Comparison of ENCODE assay signal across 18 cellular contexts in the genomic region with DNA sequence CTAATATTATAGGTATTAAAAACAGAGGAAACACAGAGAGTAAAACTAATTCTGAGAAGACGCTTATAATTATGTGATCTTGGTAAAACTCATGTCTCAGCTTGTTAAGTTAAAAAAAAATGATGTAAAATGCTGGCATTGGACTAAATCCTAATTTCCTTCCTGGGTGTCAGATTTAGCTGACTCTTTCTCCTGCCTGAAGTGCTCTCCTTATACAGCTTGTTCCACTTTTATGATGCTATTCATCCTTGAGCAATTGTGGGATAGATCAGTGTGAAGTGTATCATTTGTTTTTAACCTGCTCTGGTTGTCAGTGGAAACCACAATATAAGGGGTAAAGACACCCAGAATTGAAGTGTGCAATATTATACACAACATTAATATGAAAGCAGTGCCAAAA.
A peak's percentile ranks its signal among the peaks of the same experiment; 100 is the strongest.
DNase-seq lines count a peak whose midpoint lies in the region; ATAC-seq and TF ChIP-seq lines count a peak whose summit lies in the region.
"Had no signal": no experiment of that assay in that cellular context is flagged by ENCODE, and none has a peak within 500 bp of the region (broad histone marks: within the 10 kb centered on the region; RNA-seq: fewer than 3 reads in every experiment).

No MANE protein-coding gene starts in this region.

- no peaks in the 10 kb centered on the region for H3K36me3 ChIP-seq in endodermal cell (ENCODE audit: control insufficient read depth, insufficient read depth, low read length)
- no peaks in the 10 kb centered on the region for H3K36me3 ChIP-seq in smooth muscle cell (ENCODE audit: low read depth)

- no peaks in the 10 kb centered on the region for H3K9me3 ChIP-seq in endodermal cell (ENCODE audit: control insufficient read depth, low read length)
- no peaks in the 10 kb centered on the region for H3K9me3 ChIP-seq in smooth muscle cell (replicated peaks; ENCODE audit: low read depth)
- H3K9me3 ChIP-seq: SK-N-SH had no signal

- no peak overlapping the region for H2AFZ ChIP-seq in smooth muscle cell (ENCODE audit: low read depth)

- H3K4me1 Mint-ChIP-seq in endodermal cell, result peaks cover 15% of the 10 kb centered on the region
- H3K4me1 Mint-ChIP-seq: activated CD4-positive, alpha-beta memory T cell treated with anti-CD3 and anti-CD28 coated beads, Interleukin-2, amount 10 ng/mL, durations not matched to agents 7 days and 5 days; central memory CD8-positive, alpha-beta T cell; stimulated activated naive CD8-positive, alpha-beta T cell treated with anti-CD3 and anti-CD28 coated beads, Interleukin-15, amount 100 ng/mL, for 72 hours had no signal

- H3K4me3 Mint-ChIP-seq in endodermal cell, result no peak overlapping the region
- H3K4me3 Mint-ChIP-seq: activated CD4-positive, alpha-beta memory T cell treated with anti-CD3 and anti-CD28 coated beads, Interleukin-2, amount 10 ng/mL, durations not matched to agents 7 days and 5 days; activated T-cell treated with anti-CD3 and anti-CD28 coated beads, Interleukin-2, amount 50 U/mL, for 72 hours; central memory CD8-positive, alpha-beta T cell; stimulated activated naive CD8-positive, alpha-beta T cell treated with anti-CD3 and anti-CD28 coated beads, Interleukin-15, amount 100 ng/mL, for 72 hours had no signal

- no peaks in the 10 kb centered on the region for H3K27me3 Mint-ChIP-seq in endodermal cell (ENCODE audit: insufficient read depth)
- H3K27me3 Mint-ChIP-seq: activated CD4-positive, alpha-beta memory T cell treated with anti-CD3 and anti-CD28 coated beads, Interleukin-2, amount 10 ng/mL, durations not matched to agents 7 days and 5 days; central memory CD8-positive, alpha-beta T cell; stimulated activated naive CD8-positive, alpha-beta T cell treated with anti-CD3 and anti-CD28 coated beads, Interleukin-15, amount 100 ng/mL, for 72 hours had no signal

- no peak overlapping the region for H3K9ac ChIP-seq in endodermal cell (ENCODE audit: extremely low read depth, low read length, poor library complexity, severe bottlenecking)
- no peak overlapping the region for H3K9ac ChIP-seq in smooth muscle cell (ENCODE audit: low read depth)
- H3K9ac ChIP-seq: SK-N-SH had no signal

- WGBS in endodermal cell (ENCODE audit: insufficient coverage in 1 of 2, insufficient read length in 1 of 2), 2 experiments, result 89 to 98% methylated on average over 1 of the region's 1 CpG
- 90% methylated on average over 1 of the region's 1 CpG for WGBS in smooth muscle cell (ENCODE audit: low lambda C conversion rate)

- no peaks in the 10 kb centered on the region for H3K36me3 Mint-ChIP-seq in endodermal cell (ENCODE audit: low read depth)

- peaks cover 25% of the 10 kb centered on the region for H3K9me3 Mint-ChIP-seq in endodermal cell
- H3K9me3 Mint-ChIP-seq: activated CD4-positive, alpha-beta memory T cell treated with anti-CD3 and anti-CD28 coated beads, Interleukin-2, amount 10 ng/mL, durations not matched to agents 7 days and 5 days had no signal

- no peak overlapping the region for H3K27ac Mint-ChIP-seq in endodermal cell
- H3K27ac Mint-ChIP-seq: activated CD4-positive, alpha-beta memory T cell treated with anti-CD3 and anti-CD28 coated beads, Interleukin-2, amount 10 ng/mL, durations not matched to agents 7 days and 5 days; activated T-cell treated with anti-CD3 and anti-CD28 coated beads, Interleukin-2, amount 50 U/mL, for 72 hours had no signal

- no peak overlapping the region for H3K27ac ChIP-seq in endodermal cell (ENCODE audit: low read depth, low read length)
- H3K27ac ChIP-seq in smooth muscle cell (ENCODE audit: low read depth), result no peak overlapping the region

- no peaks in the 10 kb centered on the region for H3K79me2 ChIP-seq in smooth muscle cell (ENCODE audit: low read depth)

- H3K4me3 ChIP-seq in endodermal cell (ENCODE audit: low read length) (peak overlapping the region; percentile 70), smooth muscle cell (no peak overlapping the region)

- H3K27me3 ChIP-seq in endodermal cell (ENCODE audit: control insufficient read depth, insufficient read depth, low read length, poor library complexity, severe bottlenecking) (no peaks in the 10 kb centered on the region), smooth muscle cell (ENCODE audit: low read depth) (peaks cover 31% of the 10 kb centered on the region)

- ATAC-seq in GM18502 (IDR thresholded peaks at IDR 0.05; ENCODE audit: poor library complexity, unreplicated experiment), result no peak
- ATAC-seq: activated T-cell treated with anti-CD3 and anti-CD28 coated beads, Interleukin-2, amount 50 U/mL, for 72 hours; stimulated activated naive CD8-positive, alpha-beta T cell treated with anti-CD3 and anti-CD28 coated beads, Interleukin-15, amount 100 ng/mL, for 72 hours had no signal

- no peaks in the 10 kb centered on the region for H4K20me1 ChIP-seq in smooth muscle cell (ENCODE audit: low read depth)

- peak overlapping the region; percentile 49 for H3K4me2 ChIP-seq in smooth muscle cell
- H3K4me2 ChIP-seq: SK-N-SH had no signal

- DNase-seq in NCI-H1105 treated with DMSO at 0.1 percent for 48 hours (lab: John Stamatoyannopoulos, UW) (peak; percentile 61), NCI-H1105 (lab: John Stamatoyannopoulos, UW) (no peak), NCI-H2196 (lab: John Stamatoyannopoulos, UW; ENCODE audit: unreplicated experiment) (peak; percentile 22), endodermal cell (no peak), smooth muscle cell (lab: John Stamatoyannopoulos, UW; ENCODE audit: unreplicated experiment) (no peak), NCI-H446 treated with DMSO at 0.1 percent for 48 hours (lab: John Stamatoyannopoulos, UW) (no peak), HCEC 1CT (no peak)
- DNase-seq: 8988T; activated CD4-positive, alpha-beta memory T cell treated with anti-CD3 and anti-CD28 coated beads, Interleukin-2, amount 10 ng/mL, durations not matched to agents 7 days and 5 days; activated T-cell treated with anti-CD3 and anti-CD28 coated beads, Interleukin-2, amount 50 U/mL, for 72 hours; glutamatergic neuron; kidney; NCI-H1048; SK-N-SH; stimulated activated CD4-positive, alpha-beta T cell treated with anti-CD3 and anti-CD28 coated beads, Interleukin-12 subunit alpha, Interleukin-12 subunit beta, amount 100 ng/mL, for 4 hours; stimulated activated naive CD8-positive, alpha-beta T cell treated with anti-CD3 and anti-CD28 coated beads, Interleukin-15, amount 100 ng/mL, for 72 hours had no signal

- TF ChIP-seq CTCF in endodermal cell (conservative IDR thresholded peaks at IDR 0.05) (no peak), smooth muscle cell (IDR thresholded peaks at IDR 0.05; ENCODE audit: borderline replicate concordance, insufficient read depth, poor library complexity, severe bottlenecking) (no peak)

- H3F3A ChIP-seq in smooth muscle cell (ENCODE audit: low read depth), result peaks cover 1% of the 10 kb centered on the region

- H3K4me1 ChIP-seq in endodermal cell (ENCODE audit: control insufficient read depth, insufficient read depth, low read length), result peaks cover 3% of the 10 kb centered on the region
- no peaks in the 10 kb centered on the region for H3K4me1 ChIP-seq in smooth muscle cell (ENCODE audit: low read depth)

Comparison
In these comparisons a context has a peak if more than half of its experiments do, and no peak if none do; other contexts are left out.
1. DNase-seq: peak in NCI-H1105 treated with DMSO at 0.1 percent for 48 hours (single experiment) and NCI-H2196 (single experiment); none in NCI-H1105 (single experiment), endodermal cell (single experiment), smooth muscle cell (single experiment), NCI-H446 treated with DMSO at 0.1 percent for 48 hours (single experiment) and HCEC 1CT (single experiment).